8 cellular contexts compared by ENCODE assay signal in genomic region chr2:172554352-172555271, GRCh38. TPM values are rescaled to one million over a fixed set of nuclear protein-coding genes. Genes with fewer than 3 reads are reported as not detected.
A peak's percentile ranks its signal among the peaks of the same experiment; 100 is the strongest.
DNase-seq lines count a peak whose midpoint lies in the region; ATAC-seq, FAIRE-seq and TF ChIP-seq lines count a peak whose summit lies in the region.

No MANE protein-coding gene starts in this region.

- H3K27me3 ChIP-seq in testis (no peaks in the 10 kb centered on the region), uterus (no peaks in the 10 kb centered on the region)

- H3K9me3 ChIP-seq in testis: no peaks in the 10 kb centered on the region
- no peaks in the 10 kb centered on the region for H3K9me3 ChIP-seq in uterus

- H3K27ac Mint-ChIP-seq in activated CD8-positive, alpha-beta memory T cell treated with anti-CD3 and anti-CD28 coated beads, Interleukin-2, amount 10 ng/mL, durations not matched to agents 7 days and 5 days: no peak overlapping the region
- peak overlapping the region; percentile 44 for H3K27ac Mint-ChIP-seq in activated T-helper 1 cell treated with anti-CD3 and anti-CD28 coated beads, Interleukin-12 subunit alpha, Interleukin-12 subunit beta, Interleukin-2, Interleukin-4 antibody, amounts not matched to agents 30 ng/mL and 10 ng/mL and 1 ng/mL, durations not matched to agents 14 hours and 24 hours and 36 hours
- peak overlapping the region in 5 of 6 donors; percentile 5 to 82 (median 25) for H3K27ac Mint-ChIP-seq in immature natural killer cell

- peaks cover 35% of the 10 kb centered on the region for H3K36me3 Mint-ChIP-seq in activated CD8-positive, alpha-beta memory T cell treated with anti-CD3 and anti-CD28 coated beads, Interleukin-2, amount 10 ng/mL, durations not matched to agents 7 days and 5 days
- H3K36me3 Mint-ChIP-seq in activated T-helper 1 cell treated with anti-CD3 and anti-CD28 coated beads, Interleukin-12 subunit alpha, Interleukin-12 subunit beta, Interleukin-2, Interleukin-4 antibody, amounts not matched to agents 30 ng/mL and 10 ng/mL and 1 ng/mL, durations not matched to agents 14 hours and 24 hours and 36 hours (ENCODE audit: low read depth): peaks cover 25% of the 10 kb centered on the region
- peaks cover 0 to 7% (median 4%) of the 10 kb centered on the region in 3 donors for H3K36me3 Mint-ChIP-seq in immature natural killer cell

- H3K4me1 ChIP-seq in testis: peaks cover 5% of the 10 kb centered on the region
- H3K4me1 ChIP-seq in uterus: peaks cover 0 to 5% of the 10 kb centered on the region in 2 donors

- H3K36me3 ChIP-seq in testis (ENCODE audit: low read depth, missing control alignments) (no peaks in the 10 kb centered on the region), uterus (no peaks in the 10 kb centered on the region)

- TF ChIP-seq POLR2A in testis (IDR thresholded peaks at IDR 0.05) (no peak), uterus (IDR thresholded peaks at IDR 0.05) (no peak), GM12892 (IDR thresholded peaks at IDR 0.05; ENCODE audit: low read depth, low read length) (no peak)

- no peak for TF ChIP-seq CTCF in testis (IDR thresholded peaks at IDR 0.05)
- TF ChIP-seq CTCF in uterus (IDR thresholded peaks at IDR 0.05): no peak

- no peak for ATAC-seq in activated CD8-positive, alpha-beta memory T cell treated with anti-CD3 and anti-CD28 coated beads, Interleukin-2, amount 10 ng/mL, durations not matched to agents 7 days and 5 days

- no peaks in the 10 kb centered on the region for H3K9me3 Mint-ChIP-seq in activated CD8-positive, alpha-beta memory T cell treated with anti-CD3 and anti-CD28 coated beads, Interleukin-2, amount 10 ng/mL, durations not matched to agents 7 days and 5 days (ENCODE audit: low read depth)
- no peaks in the 10 kb centered on the region for H3K9me3 Mint-ChIP-seq in activated T-helper 1 cell treated with anti-CD3 and anti-CD28 coated beads, Interleukin-12 subunit alpha, Interleukin-12 subunit beta, Interleukin-2, Interleukin-4 antibody, amounts not matched to agents 30 ng/mL and 10 ng/mL and 1 ng/mL, durations not matched to agents 14 hours and 24 hours and 36 hours
- no peaks in the 10 kb centered on the region for H3K9me3 Mint-ChIP-seq in immature natural killer cell

- DNase-seq in activated CD8-positive, alpha-beta memory T cell treated with anti-CD3 and anti-CD28 coated beads, Interleukin-2, amount 10 ng/mL, durations not matched to agents 7 days and 5 days: no peak
- DNase-seq in activated CD8-positive, alpha-beta memory T cell treated with anti-CD3 and anti-CD28 coated beads, Interleukin-2, amount 50 U/mL, for 4 hours: no peak
- no peak for DNase-seq in activated T-helper 1 cell treated with anti-CD3 and anti-CD28 coated beads, Interleukin-12 subunit alpha, Interleukin-12 subunit beta, Interleukin-2, Interleukin-4 antibody, amounts not matched to agents 30 ng/mL and 10 ng/mL and 1 ng/mL, durations not matched to agents 14 hours and 24 hours and 36 hours (ENCODE audit: low spot score)
- no peak for DNase-seq in immature natural killer cell
- DNase-seq in testis: peak; percentile 24
- no peak for DNase-seq in uterus
- DNase-seq in KG1 (lab: John Stamatoyannopoulos, UW): no peak
- DNase-seq in GM12892 (ENCODE audit: insufficient read length): no peak

- peaks cover 54% of the 10 kb centered on the region for H3K4me1 Mint-ChIP-seq in activated CD8-positive, alpha-beta memory T cell treated with anti-CD3 and anti-CD28 coated beads, Interleukin-2, amount 10 ng/mL, durations not matched to agents 7 days and 5 days
- peaks cover 74% of the 10 kb centered on the region for H3K4me1 Mint-ChIP-seq in activated T-helper 1 cell treated with anti-CD3 and anti-CD28 coated beads, Interleukin-12 subunit alpha, Interleukin-12 subunit beta, Interleukin-2, Interleukin-4 antibody, amounts not matched to agents 30 ng/mL and 10 ng/mL and 1 ng/mL, durations not matched to agents 14 hours and 24 hours and 36 hours (ENCODE audit: low read depth)
- peaks cover 21 to 32% of the 10 kb centered on the region in 2 donors for H3K4me1 Mint-ChIP-seq in immature natural killer cell

- H3K27ac ChIP-seq in testis (peak overlapping the region; percentile 90 to 91), uterus (peak overlapping the region in 1 of 2 donors; percentile 92)

- peak overlapping the region; percentile 90 to 91 for H3K4me3 ChIP-seq in testis
- H3K4me3 ChIP-seq in uterus: peak overlapping the region in 1 of 2 donors; percentile 90

- CTCF ChIA-PET in activated CD8-positive, alpha-beta memory T cell treated with anti-CD3 and anti-CD28 coated beads, Interleukin-2, amount 10 ng/mL, durations not matched to agents 7 days and 5 days (lab: Charles Lee): interaction anchor here (1.1 kb wide), 2 partner anchors 8 to 93 kb away, joined by 3 to 4 read pairs; no protein-coding TSS in a partner anchor

- FAIRE-seq in GM12892 (lab: Jason Lieb, UNC): no peak

- peaks cover 2% of the 10 kb centered on the region for H3K27me3 Mint-ChIP-seq in activated CD8-positive, alpha-beta memory T cell treated with anti-CD3 and anti-CD28 coated beads, Interleukin-2, amount 10 ng/mL, durations not matched to agents 7 days and 5 days
- H3K27me3 Mint-ChIP-seq in activated T-helper 1 cell treated with anti-CD3 and anti-CD28 coated beads, Interleukin-12 subunit alpha, Interleukin-12 subunit beta, Interleukin-2, Interleukin-4 antibody, amounts not matched to agents 30 ng/mL and 10 ng/mL and 1 ng/mL, durations not matched to agents 14 hours and 24 hours and 36 hours (ENCODE audit: insufficient read depth): peaks cover 1% of the 10 kb centered on the region
- peaks cover 2 to 4% (median 4%) of the 10 kb centered on the region in 3 donors for H3K27me3 Mint-ChIP-seq in immature natural killer cell (ENCODE audit: low read depth in 3 of 3)

- peak overlapping the region; percentile 89 for H3K4me3 Mint-ChIP-seq in activated CD8-positive, alpha-beta memory T cell treated with anti-CD3 and anti-CD28 coated beads, Interleukin-2, amount 10 ng/mL, durations not matched to agents 7 days and 5 days
- H3K4me3 Mint-ChIP-seq in activated T-helper 1 cell treated with anti-CD3 and anti-CD28 coated beads, Interleukin-12 subunit alpha, Interleukin-12 subunit beta, Interleukin-2, Interleukin-4 antibody, amounts not matched to agents 30 ng/mL and 10 ng/mL and 1 ng/mL, durations not matched to agents 14 hours and 24 hours and 36 hours: peak overlapping the region; percentile 73
- peak overlapping the region; percentile 48 to 97 (median 95) for H3K4me3 Mint-ChIP-seq in immature natural killer cell

- WGBS in testis, 2 donors: 38 to 48% methylated on average over 18 of the region's 18 CpGs

- intact Hi-C loops in activated T-helper 1 cell treated with anti-CD3 and anti-CD28 coated beads, Interleukin-12 subunit alpha, Interleukin-12 subunit beta, Interleukin-2, Interleukin-4 antibody, amounts not matched to agents 30 ng/mL and 10 ng/mL and 1 ng/mL, durations not matched to agents 14 hours and 24 hours and 36 hours (cut with micrococcal nuclease): loop anchor here (1.0 to 10.0 kb wide), 11 partner anchors 32 to 1624 kb away; partner anchors contain the start of genes CDCA7, DCAF17, ITGA6 and MAP3K20
- intact Hi-C loops in testis (cut with DNase I; ENCODE audit: low total_unique reads) (no loop called here), uterus (cut with DNase I; ENCODE audit: low total_unique reads) (no loop called here)

RNA-seq across cellular contexts. Expression of gene PDK1, which starts 1.3 kb away (rescaled TPM):
- total RNA-seq in activated CD8-positive, alpha-beta memory T cell treated with anti-CD3 and anti-CD28 coated beads, Interleukin-2, amount 10 ng/mL, durations not matched to agents 7 days and 5 days: 10 to 100 TPM; 19.2 to 26.0 TPM
- total RNA-seq in activated T-helper 1 cell treated with anti-CD3 and anti-CD28 coated beads, Interleukin-12 subunit alpha, Interleukin-12 subunit beta, Interleukin-2, Interleukin-4 antibody, amounts not matched to agents 30 ng/mL and 10 ng/mL and 1 ng/mL, durations not matched to agents 14 hours and 24 hours and 36 hours: 27.6 and 35.8 TPM in 2 replicates
- polyA plus RNA-seq in immature natural killer cell (10 to 100 TPM in 1 of 3 donors, 1 to 10 TPM in 2; 9.9 to 14.4 (median 10.0) TPM), testis (ENCODE audit: insufficient read depth, low read depth, low replicate concordance) (28.7 TPM)
- total RNA-seq in testis (10 to 100 TPM; 13.4 to 18.7 TPM), uterus (10 to 100 TPM in 3 of 4 donors, 1 to 10 TPM in 1; 1.5 to 42.4 (median 20.1) TPM)
- polyA plus RNA-seq in GM12892 (2012; ENCODE audit: missing spikeins): 48.3 TPM
